ENCODE assay signal across 19 cellular contexts in genomic region chr4:141233673-141234072, GRCh38. TPM values are rescaled to one million over a fixed set of nuclear protein-coding genes. Genes with fewer than 3 reads are reported as not detected.
DNase-seq lines count a peak whose midpoint lies in the region; ATAC-seq, FAIRE-seq and TF ChIP-seq lines count a peak whose summit lies in the region.
"Had no signal": no experiment of that assay in that cellular context is flagged by ENCODE, and none has a peak within 500 bp of the region (broad histone marks: within the 10 kb centered on the region; RNA-seq: fewer than 3 reads in every experiment).

No MANE protein-coding gene starts in this region.

- intact Hi-C loops in Right ventricle myocardium superior (cut with DNase I), result no loop called here
- intact Hi-C loops in PC-9 (cut with micrococcal nuclease; ENCODE audit: unreplicated experiment), result no loop called here
- intact Hi-C loops in K562 (cut with micrococcal nuclease), result no loop called here

- TF ChIP-seq POLR2A in K562 (conservative IDR thresholded peaks at IDR 0.05), result no peak

- no peak overlapping the region for H3K4me3 Mint-ChIP-seq in naive thymus-derived CD8-positive, alpha-beta T cell
- no peak overlapping the region for H3K4me3 Mint-ChIP-seq in osteocyte (ENCODE audit: unreplicated experiment)
- H3K4me3 Mint-ChIP-seq: CD4-positive, CD25-positive, alpha-beta regulatory T cell; IgD-negative memory B cell had no signal

- no peaks in the 10 kb centered on the region for H3K9me1 ChIP-seq in K562 (ENCODE audit: control insufficient read depth, insufficient read depth, low read length)

- peaks cover 3 to 10% (median 6%) of the 10 kb centered on the region in 4 donors for H3K4me1 Mint-ChIP-seq in naive thymus-derived CD8-positive, alpha-beta T cell
- no peaks in the 10 kb centered on the region for H3K4me1 Mint-ChIP-seq in osteocyte (ENCODE audit: unreplicated experiment)

- H3K4me2 ChIP-seq in PC-9 (no peak overlapping the region), K562 (ENCODE audit: insufficient read depth, low read length) (no peak overlapping the region)

- CTCF ChIA-PET in PC-9 (lab: Charles Lee), result no interaction called here
- CTCF ChIA-PET in K562 (lab: Yijun Ruan, JAX; ENCODE audit: low intra/inter-chr PET ratio), result no interaction called here

- in situ Hi-C loops in K562 (cut with MboI), result no loop called here

- ATAC-seq in Right ventricle myocardium superior (ENCODE audit: poor library complexity) (no peak), K562 (no peak)
- no peak for ATAC-seq in naive thymus-derived CD8-positive, alpha-beta T cell
- ATAC-seq: HCT116, HepG2 had no signal

- H3K4me1 ChIP-seq in cardiac muscle cell (ENCODE audit: low read depth), result no peaks in the 10 kb centered on the region
- no peaks in the 10 kb centered on the region for H3K4me1 ChIP-seq in PC-9 (replicated peaks; ENCODE audit: insufficient read depth)
- no peaks in the 10 kb centered on the region for H3K4me1 ChIP-seq in K562 (replicated peaks in 1 of 2; ENCODE audit: control insufficient read depth in 2 of 2, insufficient read depth in 2 of 2, low read length in 2 of 2)
- H3K4me1 ChIP-seq: BE2C, Caco-2 had no signal

- TSS peak; percentile 24 for BruUV-seq in PC-9 (replicated peaks; lab: Mats Ljungman, UMichigan)
- BruUV-seq in K562 (replicated peaks; lab: Mats Ljungman, UMichigan), result no TSS peak

- H3K9me2 ChIP-seq in PC-9 (ENCODE audit: insufficient read depth), result no peaks in the 10 kb centered on the region

- DNase-seq in cardiac muscle cell (ENCODE audit: low read depth in 1 of 2, low spot score in 1 of 2) (no peak), Right ventricle myocardium superior (no peak), PC-9 (no peak), K562 (ENCODE audit: extremely low read depth in 1 of 4, low spot score in 3 of 4) (no peak), osteocyte (ENCODE audit: extremely low spot score, unreplicated experiment) (no peak), AML-193 (lab: John Stamatoyannopoulos, UW) (no peak)
- DNase-seq in naive thymus-derived CD8-positive, alpha-beta T cell, result no peak
- DNase-seq: BE2C; C1 segment of cervical spinal cord; Caco-2; CD4-positive, CD25-positive, alpha-beta regulatory T cell; GM23248 had no signal

- H3K27ac ChIP-seq in cardiac muscle cell (peak overlapping the region; percentile 13), PC-9 (no peak overlapping the region), K562 (ENCODE audit: extremely low read depth, low read depth, low read length) (no peak overlapping the region)
- H3K27ac ChIP-seq: GM23248 had no signal

- TF ChIP-seq EP300 in K562 (IDR thresholded peaks at IDR 0.05; ENCODE audit: low read length), result no peak

- H4K20me1 ChIP-seq in PC-9 (ENCODE audit: insufficient read depth) (no peaks in the 10 kb centered on the region), K562 (replicated peaks; ENCODE audit: control insufficient read depth, insufficient read depth, low read length) (no peaks in the 10 kb centered on the region)

- no peak overlapping the region for H3K9ac ChIP-seq in K562 (ENCODE audit: insufficient read depth in 1 of 2, low read depth in 2 of 2, low read length in 2 of 2)
- H3K9ac ChIP-seq: GM23248 had no signal

- no peaks in the 10 kb centered on the region for H3F3A ChIP-seq in PC-9 (ENCODE audit: insufficient read depth, low read depth)

- H3K27me3 ChIP-seq in cardiac muscle cell (no peaks in the 10 kb centered on the region), PC-9 (ENCODE audit: insufficient read depth, low read depth) (no peaks in the 10 kb centered on the region), K562 (ENCODE audit: control insufficient read depth in 2 of 2, insufficient read depth in 2 of 2, low read length in 2 of 2) (no peaks in the 10 kb centered on the region)
- H3K27me3 ChIP-seq: BE2C had no signal

- TF ChIP-seq CTCF in cardiac muscle cell (IDR thresholded peaks at IDR 0.05; ENCODE audit: low read depth, low read length), result no peak
- no peak for TF ChIP-seq CTCF in PC-9 (conservative IDR thresholded peaks at IDR 0.05)
- TF ChIP-seq CTCF in K562 (IDR thresholded peaks at IDR 0.05 in 2 of 3, conservative IDR thresholded peaks at IDR 0.05 in 1 of 3; ENCODE audit: insufficient read depth in 2 of 3, low read depth in 1 of 3, low read length in 3 of 3), result no peak
- no peak for TF ChIP-seq CTCF in osteocyte (IDR thresholded peaks at IDR 0.05)

- POLR2A ChIA-PET in PC-9 (lab: Charles Lee; ENCODE audit: unreplicated experiment), result no interaction called here
- POLR2A ChIA-PET in K562 (lab: Yijun Ruan, JAX), result no interaction called here
- POLR2A ChIA-PET in naive thymus-derived CD8-positive, alpha-beta T cell (lab: Charles Lee), result no interaction called here

- H3K9me3 ChIP-seq in cardiac muscle cell (ENCODE audit: low read depth) (no peaks in the 10 kb centered on the region), PC-9 (ENCODE audit: insufficient read depth, low read depth) (no peaks in the 10 kb centered on the region), K562 (replicated peaks; ENCODE audit: control insufficient read depth, insufficient read depth, low read depth, low read length) (no peaks in the 10 kb centered on the region)
- H3K9me3 ChIP-seq: BE2C, Caco-2 had no signal

- H3K36me3 ChIP-seq in cardiac muscle cell (peaks cover 62% of the 10 kb centered on the region), PC-9 (ENCODE audit: low read depth) (no peaks in the 10 kb centered on the region), K562 (ENCODE audit: control insufficient read depth, insufficient read depth, low read length) (peaks cover 61% of the 10 kb centered on the region)

- 90% methylated on average over 3 of the region's 3 CpGs for WGBS in K562 (ENCODE audit: insufficient coverage, low coverage, missing lambda C conversion rate)

- no peak for FAIRE-seq in K562 (lab: Jason Lieb, UNC)
- FAIRE-seq: D721Med, GM12891, GM18507, H54, HepG2 had no signal

- H2AFZ ChIP-seq in PC-9, result no peak overlapping the region
- no peak overlapping the region for H2AFZ ChIP-seq in K562 (ENCODE audit: low read depth, low read length)
- H2AFZ ChIP-seq: GM23248 had no signal

- H3K4me3 ChIP-seq in cardiac muscle cell (no peak overlapping the region), PC-9 (no peak overlapping the region), K562 (no peak overlapping the region)
- H3K4me3 ChIP-seq: GM23248 had no signal

- peaks cover 6 to 59% (median 18%) of the 10 kb centered on the region in 3 donors for H3K36me3 Mint-ChIP-seq in naive thymus-derived CD8-positive, alpha-beta T cell
- peaks cover 37% of the 10 kb centered on the region for H3K36me3 Mint-ChIP-seq in osteocyte (ENCODE audit: unreplicated experiment)

- H3K27me3 Mint-ChIP-seq in naive thymus-derived CD8-positive, alpha-beta T cell, result no peaks in the 10 kb centered on the region
- no peaks in the 10 kb centered on the region for H3K27me3 Mint-ChIP-seq in osteocyte (ENCODE audit: unreplicated experiment)
- H3K27me3 Mint-ChIP-seq: CD4-positive, CD25-positive, alpha-beta regulatory T cell; IgD-negative memory B cell had no signal

- H3K27ac Mint-ChIP-seq in naive thymus-derived CD8-positive, alpha-beta T cell, result peak overlapping the region in 3 of 10 donors; percentile 0 to 45 (median 37)
- H3K27ac Mint-ChIP-seq in osteocyte (ENCODE audit: unreplicated experiment), result no peak overlapping the region
- H3K27ac Mint-ChIP-seq: CD4-positive, CD25-positive, alpha-beta regulatory T cell; IgD-negative memory B cell had no signal

- no peak for TF ChIP-seq RAD21 in K562 (CRISPR knock-in tag; conservative IDR thresholded peaks at IDR 0.05 in 1 of 2, IDR thresholded peaks at IDR 0.05 in 1 of 2)

- no peaks in the 10 kb centered on the region for H3K79me2 ChIP-seq in PC-9 (ENCODE audit: low read depth)
- no peaks in the 10 kb centered on the region for H3K79me2 ChIP-seq in K562 (ENCODE audit: control insufficient read depth, insufficient read depth, low read length)

- H3K9me3 Mint-ChIP-seq in naive thymus-derived CD8-positive, alpha-beta T cell, result no peaks in the 10 kb centered on the region
- no peaks in the 10 kb centered on the region for H3K9me3 Mint-ChIP-seq in osteocyte (ENCODE audit: unreplicated experiment)
- H3K9me3 Mint-ChIP-seq: CD4-positive, CD25-positive, alpha-beta regulatory T cell; IgD-negative memory B cell had no signal

TF ChIP-seq in K562, 482 proteins besides CTCF, POLR2A, EP300 and RAD21 (continues in another document):
- TF ChIP-seq ZNF316 (IDR thresholded peaks at IDR 0.05) (peak; percentile 55), U2AF1 (optimal IDR thresholded peaks at IDR 0.05; ENCODE audit: low read depth, low read length) (no peak)

RNA-seq across cellular contexts. Expression of gene ZNF330, which starts 13.0 kb away (rescaled TPM):
- total RNA-seq in cardiac muscle cell, result 60.1 and 87.7 TPM in 2 replicates
- polyA plus RNA-seq in cardiac muscle cell, result 83.7 and 121 TPM in 2 replicates
- 147 TPM for total RNA-seq in Right ventricle myocardium superior
- total RNA-seq in PC-9 (2021), result 22.5 and 38.4 TPM in 2 replicates
- total RNA-seq in K562 (2011; cell fraction: chromatin; rRNA removed; ENCODE audit: low replicate concordance), result 17.1 and 71.1 TPM in 2 replicates
- total RNA-seq in K562 (2011; cell fraction: nucleolus; rRNA removed), result 17.5 and 18.4 TPM in 2 replicates
- total RNA-seq in K562 (2011; cell fraction: nucleoplasm; rRNA removed), result 30.5 and 31.5 TPM in 2 replicates
- 70.0 and 81.3 TPM in 2 replicates for total RNA-seq in K562 (2014; rRNA removed)
- 103 and 111 TPM in 2 replicates for total RNA-seq in K562 (2014; rRNA removed; fragmentation: Illumina TruSeq; extraction: Trizol)
- 99.2 and 109 TPM in 2 replicates for total RNA-seq in K562 (2015; rRNA removed; fragmentation: Illumina TruSeq; extraction: Trizol)
- 78.0 and 84.0 TPM in 2 replicates for total RNA-seq in K562 (2021)
- 75.4 and 99.7 TPM in 2 replicates for polyA plus RNA-seq in K562 (2011; rRNA removed)
- polyA plus RNA-seq in K562 (2011; cell fraction: cytosol; rRNA removed), result 25.3 and 53.9 TPM in 2 replicates
- polyA plus RNA-seq in K562 (2011; cell fraction: nucleus; rRNA removed), result 38.4 and 72.1 TPM in 2 replicates
- polyA plus RNA-seq in K562 (2012), result 44.6 and 84.7 TPM in 2 replicates
- polyA plus RNA-seq in K562 (2014; fragmentation: Illumina TruSeq; extraction: Trizol), result 86.3 and 86.4 TPM in 2 replicates
- 100 to 1,000 TPM in 1 of 2 experiments, 10 to 100 TPM in 1; 73.6 to 115 TPM for polyA plus RNA-seq in K562 (2014; fragmentation: Nextera tagmentation; extraction: Ambion mirVana)
- polyA plus RNA-seq in K562 (2014; rRNA removed), result 76.2 and 92.0 TPM in 2 replicates
- 135 and 205 TPM in 2 replicates for polyA minus RNA-seq in K562 (2011; rRNA and poly(A)+ RNA removed)
- polyA minus RNA-seq in K562 (2011; cell fraction: cytosol; rRNA and poly(A)+ RNA removed), result 45.2 and 49.9 TPM in 2 replicates
- polyA minus RNA-seq in K562 (2011; cell fraction: nucleus; rRNA and poly(A)+ RNA removed), result 38.9 and 75.0 TPM in 2 replicates
- 10 to 100 TPM; 34.8 to 40.2 TPM for total RNA-seq in naive thymus-derived CD8-positive, alpha-beta T cell
- polyA plus RNA-seq in naive thymus-derived CD8-positive, alpha-beta T cell, result 10 to 100 TPM; 18.8 to 36.0 (median 24.8) TPM
- 26.6 and 30.1 TPM in 2 replicates for total RNA-seq in osteocyte
